11 cellular contexts compared by ENCODE assay signal in the genomic region with DNA sequence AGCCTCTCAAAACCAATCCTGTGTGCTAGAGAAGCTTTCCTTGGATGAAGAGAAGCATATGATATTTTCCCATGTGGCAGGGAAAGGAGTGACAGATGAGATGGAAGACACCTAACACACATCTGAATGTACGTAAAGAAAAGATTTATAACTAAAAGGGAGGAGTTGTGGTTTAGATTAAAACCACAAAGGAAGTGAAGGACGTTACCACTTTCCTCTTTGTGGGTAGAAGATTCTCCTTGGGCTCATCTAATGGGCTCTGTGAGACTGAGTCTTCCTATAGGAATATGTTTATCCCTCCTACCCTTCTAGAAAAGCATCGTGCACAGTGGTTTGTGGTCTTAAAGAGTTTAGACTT. TPM values are rescaled to one million over a fixed set of nuclear protein-coding genes. Genes with fewer than 3 reads are reported as not detected.
DNase-seq lines count a peak whose midpoint lies in the region; ATAC-seq and TF ChIP-seq lines count a peak whose summit lies in the region.
"Had no signal": no experiment of that assay in that cellular context is flagged by ENCODE, and none has a peak within 500 bp of the region (broad histone marks: within the 10 kb centered on the region; RNA-seq: fewer than 3 reads in every experiment).

No MANE protein-coding gene starts in this region.

- H3K36me3 Mint-ChIP-seq in activated CD4-positive, alpha-beta T cell treated with anti-CD3 and anti-CD28 coated beads for 36 hours (ENCODE audit: low read depth): peaks cover 5% of the 10 kb centered on the region
- H3K36me3 Mint-ChIP-seq in central memory CD8-positive, alpha-beta T cell (ENCODE audit: insufficient read depth): no peaks in the 10 kb centered on the region
- peaks cover 4% of the 10 kb centered on the region for H3K36me3 Mint-ChIP-seq in progenitor cell of endocrine pancreas (ENCODE audit: insufficient read depth)

- H3K9me3 Mint-ChIP-seq in activated CD4-positive, alpha-beta T cell treated with anti-CD3 and anti-CD28 coated beads for 36 hours (ENCODE audit: low read depth): no peaks in the 10 kb centered on the region
- H3K9me3 Mint-ChIP-seq in central memory CD8-positive, alpha-beta T cell: no peaks in the 10 kb centered on the region
- no peaks in the 10 kb centered on the region for H3K9me3 Mint-ChIP-seq in progenitor cell of endocrine pancreas (ENCODE audit: low read depth)

- POLR2A ChIA-PET in activated CD4-positive, alpha-beta T cell treated with anti-CD3 and anti-CD28 coated beads for 36 hours (lab: Charles Lee): no interaction called here

- CTCF ChIA-PET in activated CD4-positive, alpha-beta T cell treated with anti-CD3 and anti-CD28 coated beads for 36 hours (lab: Charles Lee): interaction anchor here (1.1 kb wide), 1 partner anchor 47 kb away, joined by 4 read pairs; no protein-coding TSS in a partner anchor

- H3K27ac Mint-ChIP-seq in activated CD4-positive, alpha-beta T cell treated with anti-CD3 and anti-CD28 coated beads for 36 hours: peak overlapping the region; percentile 79
- H3K27ac Mint-ChIP-seq in central memory CD8-positive, alpha-beta T cell (ENCODE audit: low read depth): no peak overlapping the region
- H3K27ac Mint-ChIP-seq in progenitor cell of endocrine pancreas: peak overlapping the region; percentile 87

- peaks cover 46% of the 10 kb centered on the region for H3K4me1 Mint-ChIP-seq in activated CD4-positive, alpha-beta T cell treated with anti-CD3 and anti-CD28 coated beads for 36 hours
- H3K4me1 Mint-ChIP-seq in central memory CD8-positive, alpha-beta T cell: peaks cover 25% of the 10 kb centered on the region
- peaks cover 32% of the 10 kb centered on the region for H3K4me1 Mint-ChIP-seq in progenitor cell of endocrine pancreas (ENCODE audit: low read depth)

- peaks cover 10% of the 10 kb centered on the region for H3K27me3 Mint-ChIP-seq in activated CD4-positive, alpha-beta T cell treated with anti-CD3 and anti-CD28 coated beads for 36 hours
- H3K27me3 Mint-ChIP-seq in central memory CD8-positive, alpha-beta T cell: peaks cover 74% of the 10 kb centered on the region
- H3K27me3 Mint-ChIP-seq in progenitor cell of endocrine pancreas: no peaks in the 10 kb centered on the region

- peak; percentile 52 for ATAC-seq in activated CD4-positive, alpha-beta T cell treated with anti-CD3 and anti-CD28 coated beads for 36 hours
- peak; percentile 54 for ATAC-seq in central memory CD8-positive, alpha-beta T cell (replicated peaks; ENCODE audit: extremely low read depth, poor library complexity, severe bottlenecking)
- no peak for ATAC-seq in left ventricle myocardium superior

- intact Hi-C loops in activated CD4-positive, alpha-beta T cell treated with anti-CD3 and anti-CD28 coated beads for 36 hours (cut with DNase I, micrococcal nuclease): loop anchor here (1.0 to 2.0 kb wide), 3 partner anchors 19 to 39 kb away; partner anchors contain the start of gene BCL9 (in 1 of the 2)
- intact Hi-C loops in left ventricle myocardium superior (cut with micrococcal nuclease): no loop called here

- no peak for DNase-seq in activated CD4-positive, alpha-beta T cell treated with anti-CD3 and anti-CD28 coated beads for 36 hours
- DNase-seq in activated CD4-positive, alpha-beta T cell treated with anti-CD3 and anti-CD28 coated beads for 4 hours: no peak
- DNase-seq in NCI-H187 treated with DMSO at 0.1 percent for 48 hours (lab: John Stamatoyannopoulos, UW) (peak; percentile 92), progenitor cell of endocrine pancreas (ENCODE audit: low spot score, unreplicated experiment) (no peak), D341Med (ENCODE audit: low spot score) (no peak), left ventricle myocardium superior (no peak)
- no peak for DNase-seq in central memory CD8-positive, alpha-beta T cell (ENCODE audit: low spot score in 2 of 2)
- DNase-seq in effector CD4-positive, alpha-beta T cell: no peak
- DNase-seq: activated CD8-positive, alpha-beta memory T cell treated with anti-CD3 and anti-CD28 coated beads for 24 hours; cortex of kidney; stimulated activated CD4-positive, alpha-beta T cell treated with anti-CD3 and anti-CD28 coated beads, Interleukin-2, amount 100 ng/mL, for 48 hours had no signal

- no peak for TF ChIP-seq CTCF in progenitor cell of endocrine pancreas (IDR thresholded peaks at IDR 0.05; ENCODE audit: unreplicated experiment)

- peak overlapping the region; percentile 30 for H3K4me3 Mint-ChIP-seq in activated CD4-positive, alpha-beta T cell treated with anti-CD3 and anti-CD28 coated beads for 36 hours
- no peak overlapping the region for H3K4me3 Mint-ChIP-seq in central memory CD8-positive, alpha-beta T cell
- H3K4me3 Mint-ChIP-seq in progenitor cell of endocrine pancreas (ENCODE audit: low read depth): peak overlapping the region; percentile 47

RNA-seq across cellular contexts. Expression of gene BCL9, which starts 38.9 kb away (rescaled TPM):
- 10 to 100 TPM; 32.8 to 36.6 TPM for total RNA-seq in activated CD4-positive, alpha-beta T cell treated with anti-CD3 and anti-CD28 coated beads for 36 hours
- 84.8 and 86.7 TPM in 2 replicates for total RNA-seq in progenitor cell of endocrine pancreas
- total RNA-seq in left ventricle myocardium superior: 8.9 TPM
